1 cellular context compared by ENCODE assay signal in the genomic region with DNA sequence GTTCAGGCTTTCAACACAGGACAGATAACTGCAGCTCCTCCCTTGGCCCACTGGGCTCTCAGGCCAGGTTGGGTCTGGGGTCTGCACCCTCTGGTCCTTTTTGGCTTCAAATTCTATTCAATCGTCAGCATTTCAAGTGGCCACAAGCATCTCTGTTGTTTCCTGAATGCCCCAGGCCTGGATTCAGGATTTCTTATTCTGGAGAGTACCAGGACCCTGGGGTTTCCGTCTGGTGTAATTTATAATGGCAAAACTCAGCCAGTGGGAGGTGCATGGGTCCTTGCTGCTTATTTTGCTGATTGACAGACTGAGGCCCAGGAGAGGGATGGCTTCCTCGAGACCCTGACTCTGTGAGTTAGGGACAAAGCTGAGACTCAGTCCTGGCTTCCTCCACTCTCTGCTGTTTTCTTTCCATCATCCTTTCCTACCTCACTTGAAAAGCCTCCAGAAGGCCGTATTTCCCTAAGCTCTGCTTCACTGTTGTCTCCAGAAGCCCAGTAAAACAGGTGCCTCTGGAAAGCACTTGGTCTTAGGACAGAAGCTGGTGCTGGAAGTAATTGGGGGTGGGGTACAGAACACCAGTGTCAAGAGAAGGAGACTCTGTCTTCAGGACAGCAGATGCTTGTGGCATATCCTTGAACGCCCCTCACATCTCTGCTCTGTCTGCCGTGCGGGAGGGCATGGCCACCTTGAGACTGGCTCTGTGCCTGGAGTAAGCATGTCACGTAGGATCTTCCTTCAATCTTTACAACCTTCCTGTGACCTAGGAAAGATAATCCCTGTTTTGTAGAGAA.
A peak's percentile ranks its signal among the peaks of the same experiment; 100 is the strongest.
TF ChIP-seq lines count a peak whose summit lies in the region.

No MANE protein-coding gene starts in this region.

TF ChIP-seq in GM12878, 131 proteins besides CTCF, POLR2A, EP300 and RAD21:
- TF ChIP-seq, protein P1, sequence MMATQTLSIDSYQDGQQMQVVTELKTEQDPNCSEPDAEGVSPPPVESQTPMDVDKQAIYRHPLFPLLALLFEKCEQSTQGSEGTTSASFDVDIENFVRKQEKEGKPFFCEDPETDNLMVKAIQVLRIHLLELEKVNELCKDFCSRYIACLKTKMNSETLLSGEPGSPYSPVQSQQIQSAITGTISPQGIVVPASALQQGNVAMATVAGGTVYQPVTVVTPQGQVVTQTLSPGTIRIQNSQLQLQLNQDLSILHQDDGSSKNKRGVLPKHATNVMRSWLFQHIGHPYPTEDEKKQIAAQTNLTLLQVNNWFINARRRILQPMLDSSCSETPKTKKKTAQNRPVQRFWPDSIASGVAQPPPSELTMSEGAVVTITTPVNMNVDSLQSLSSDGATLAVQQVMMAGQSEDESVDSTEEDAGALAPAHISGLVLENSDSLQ (IDR thresholded peaks at IDR 0.05): peak; percentile 10; the same call in 1 of the 2 replicates
- TF ChIP-seq, protein P2, sequence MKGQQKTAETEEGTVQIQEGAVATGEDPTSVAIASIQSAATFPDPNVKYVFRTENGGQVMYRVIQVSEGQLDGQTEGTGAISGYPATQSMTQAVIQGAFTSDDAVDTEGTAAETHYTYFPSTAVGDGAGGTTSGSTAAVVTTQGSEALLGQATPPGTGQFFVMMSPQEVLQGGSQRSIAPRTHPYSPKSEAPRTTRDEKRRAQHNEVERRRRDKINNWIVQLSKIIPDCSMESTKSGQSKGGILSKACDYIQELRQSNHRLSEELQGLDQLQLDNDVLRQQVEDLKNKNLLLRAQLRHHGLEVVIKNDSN (IDR thresholded peaks at IDR 0.05; ENCODE audit: borderline replicate concordance, extremely low read length, insufficient read depth, low read depth, low read length): no peak
